8 cellular contexts compared by ENCODE assay signal in the genomic region with DNA sequence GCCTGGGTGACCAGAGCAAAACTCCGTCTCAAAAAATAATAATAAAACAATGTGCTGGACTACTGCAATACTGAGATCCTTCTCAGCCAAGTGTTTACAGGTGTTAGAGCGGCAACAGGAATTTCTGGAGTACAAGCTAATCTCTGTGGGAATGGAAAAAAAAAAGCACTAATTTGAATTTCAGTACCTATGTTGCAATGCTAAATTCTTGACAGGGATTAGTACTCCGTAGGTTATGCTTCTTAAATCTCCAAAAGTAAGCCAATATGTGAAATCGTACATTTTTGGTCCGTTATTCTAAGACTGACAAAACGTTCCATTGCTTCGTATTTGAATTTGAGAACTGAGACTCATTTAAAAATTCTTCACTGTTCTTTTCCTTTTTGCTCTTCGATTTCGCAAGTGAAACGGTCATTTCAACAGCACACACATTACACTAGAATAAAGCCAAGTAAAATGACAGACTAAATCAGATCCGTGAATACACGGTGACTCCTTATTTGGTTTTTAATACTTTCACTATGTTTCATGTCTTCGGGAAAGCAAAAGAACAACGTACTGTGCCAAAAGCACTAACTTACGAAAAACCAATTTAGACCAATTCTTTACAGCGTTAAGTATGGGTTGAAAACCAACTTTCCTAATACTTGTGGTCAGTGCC. TPM values are rescaled to one million over a fixed set of nuclear protein-coding genes. Genes with fewer than 3 reads are reported as not detected.
DNase-seq lines count a peak whose midpoint lies in the region; ATAC-seq and TF ChIP-seq lines count a peak whose summit lies in the region.

No MANE protein-coding gene starts in this region.

- POLR2A ChIA-PET in SK-N-SH (lab: Yijun Ruan, JAX), result interaction anchor here (0.6 to 2.3 kb wide), 3 partner anchors 11 to 98 kb away, joined by 3 to 24 read pairs (median 3); partner anchors contain the start of genes RTN3 and ZFTA

- peaks cover 47% of the 10 kb centered on the region for H3F3A ChIP-seq in SK-N-SH (replicated peaks; ENCODE audit: insufficient read depth)

- WGBS in SK-N-SH (ENCODE audit: low lambda C conversion rate), result 39% methylated on average over 16 of the region's 16 CpGs
- WGBS in ovary, 3 donors, result 2 to 6% (median 4%) methylated on average over 16 of the region's 16 CpGs

- peaks cover 22% of the 10 kb centered on the region for H4K20me1 ChIP-seq in SK-N-SH (ENCODE audit: insufficient read depth)

- peak overlapping the region; percentile 83; the same call in 1 of the 2 replicates for H2AFZ ChIP-seq in SK-N-SH (ENCODE audit: low read depth)

- peaks cover 3% of the 10 kb centered on the region for H3K36me3 Mint-ChIP-seq in endothelial cell (ENCODE audit: low read depth, unreplicated experiment)

- CTCF ChIA-PET in SK-N-SH (lab: Yijun Ruan, JAX), result interaction anchor here (0.6 to 4.2 kb wide), 18 partner anchors 9 to 188 kb away, joined by 3 to 31 read pairs (median 4); partner anchors contain the start of genes RTN3 and ZFTA

- H3K4me3 ChIP-seq in SK-N-SH (ENCODE audit: low read depth in 2 of 2, low read length in 1 of 2) (peak overlapping the region; percentile 59 to 79), ovary (peak overlapping the region; percentile 69)

- no peaks in the 10 kb centered on the region for H3K9me2 ChIP-seq in SK-N-SH

- H3K27ac ChIP-seq in SK-N-SH (ENCODE audit: low read depth in 2 of 2, low read length in 1 of 2) (peak overlapping the region; percentile 74 to 85), ovary (peak overlapping the region; percentile 94)

- H3K4me1 Mint-ChIP-seq in endothelial cell (ENCODE audit: unreplicated experiment), result peaks cover 9% of the 10 kb centered on the region

- H3K4me1 ChIP-seq in SK-N-SH (ENCODE audit: control insufficient read depth in 1 of 2, insufficient read depth in 2 of 2, low read depth in 1 of 2, low read length in 1 of 2), result peaks cover 3 to 36% of the 10 kb centered on the region in 2 experiments
- H3K4me1 ChIP-seq in ovary (ENCODE audit: insufficient read depth), result peaks cover 6% of the 10 kb centered on the region

- TF ChIP-seq POLR2A in ovary (IDR thresholded peaks at IDR 0.05), result no peak
- TF ChIP-seq POLR2A in GM18505 (IDR thresholded peaks at IDR 0.05; ENCODE audit: borderline replicate concordance, extremely low read depth, insufficient read depth, insufficient read length), result no peak

- H3K36me3 ChIP-seq in SK-N-SH (replicated peaks in 1 of 2; ENCODE audit: control insufficient read depth in 1 of 2, insufficient read depth in 2 of 2, low read length in 1 of 2) (peaks cover 0 to 8% of the 10 kb centered on the region in 2 experiments), ovary (no peaks in the 10 kb centered on the region)

- peak overlapping the region; percentile 97 for H3K9ac ChIP-seq in SK-N-SH

- peaks cover 3% of the 10 kb centered on the region for H3K27me3 Mint-ChIP-seq in endothelial cell (ENCODE audit: unreplicated experiment)

- DNase-seq in SK-N-SH, result no peak
- peak; percentile 61 for DNase-seq in RKO (ENCODE audit: low spot score)
- no peak for DNase-seq in endothelial cell (ENCODE audit: low spot score)
- DNase-seq in ovary, result no peak
- no peak for DNase-seq in NCI-H82 (lab: John Stamatoyannopoulos, UW)

- H3K27me3 ChIP-seq in SK-N-SH (ENCODE audit: insufficient read depth) (no peaks in the 10 kb centered on the region), ovary (no peaks in the 10 kb centered on the region)

- H3K27ac Mint-ChIP-seq in endothelial cell (ENCODE audit: unreplicated experiment), result peak overlapping the region; percentile 61

- H3K9me3 ChIP-seq in SK-N-SH (no peaks in the 10 kb centered on the region), ovary (no peaks in the 10 kb centered on the region)

- intact Hi-C loops in ovary (cut with DNase I), result loop anchor here in 1 of 4 donors (5.0 kb wide), 1 partner anchor 267 kb away; the partner anchor contains the start of gene NAA40

- H3K79me2 ChIP-seq in SK-N-SH (ENCODE audit: insufficient read depth), result peaks cover 54% of the 10 kb centered on the region

- TF ChIP-seq CTCF in SK-N-SH (IDR thresholded peaks at IDR 0.05) (no peak), endothelial cell (IDR thresholded peaks at IDR 0.05; ENCODE audit: unreplicated experiment) (no peak), ovary (IDR thresholded peaks at IDR 0.05) (no peak)

- no peak for ATAC-seq in SK-N-SH treated with all-trans-retinoic acid at 6 μM for 48 hours
- no peak for ATAC-seq in GM18505 (IDR thresholded peaks at IDR 0.05; ENCODE audit: unreplicated experiment)
- no peak for ATAC-seq in HG02840 (IDR thresholded peaks at IDR 0.05; ENCODE audit: low FRiP score, unreplicated experiment)

- peak overlapping the region; percentile 90 for H3K4me2 ChIP-seq in SK-N-SH

- H3K9me3 Mint-ChIP-seq in endothelial cell (ENCODE audit: unreplicated experiment), result no peaks in the 10 kb centered on the region

- peak overlapping the region; percentile 85 for H3K4me3 Mint-ChIP-seq in endothelial cell (ENCODE audit: unreplicated experiment)

- TF ChIP-seq RAD21 in SK-N-SH (IDR thresholded peaks at IDR 0.05; ENCODE audit: low read length), result no peak

- no peak for TF ChIP-seq EP300 in SK-N-SH (IDR thresholded peaks at IDR 0.05; ENCODE audit: borderline replicate concordance in 1 of 2, low read depth in 1 of 2, low read length in 1 of 2)
- TF ChIP-seq EP300 in ovary (IDR thresholded peaks at IDR 0.05), result no peak

TF ChIP-seq in SK-N-SH, 30 proteins besides CTCF, POLR2A, EP300 and RAD21:
- TF ChIP-seq TAF1 (IDR thresholded peaks at IDR 0.05; ENCODE audit: borderline replicate concordance, low read depth, low read length), result no peak
- no peak for TF ChIP-seq GATA2 (CRISPR knock-in tag; IDR thresholded peaks at IDR 0.05)
- TF ChIP-seq RFX5 (IDR thresholded peaks at IDR 0.05; ENCODE audit: low read length), result no peak
- TF ChIP-seq POLR2AphosphoS5 (IDR thresholded peaks at IDR 0.05; ENCODE audit: low read depth, low read length), result no peak
- no peak for TF ChIP-seq RCOR1 (IDR thresholded peaks at IDR 0.05; ENCODE audit: low read length)
- TF ChIP-seq JUND (IDR thresholded peaks at IDR 0.05), result no peak
- TF ChIP-seq, protein P1, sequence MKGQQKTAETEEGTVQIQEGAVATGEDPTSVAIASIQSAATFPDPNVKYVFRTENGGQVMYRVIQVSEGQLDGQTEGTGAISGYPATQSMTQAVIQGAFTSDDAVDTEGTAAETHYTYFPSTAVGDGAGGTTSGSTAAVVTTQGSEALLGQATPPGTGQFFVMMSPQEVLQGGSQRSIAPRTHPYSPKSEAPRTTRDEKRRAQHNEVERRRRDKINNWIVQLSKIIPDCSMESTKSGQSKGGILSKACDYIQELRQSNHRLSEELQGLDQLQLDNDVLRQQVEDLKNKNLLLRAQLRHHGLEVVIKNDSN (IDR thresholded peaks at IDR 0.05; ENCODE audit: borderline replicate concordance, low read depth), result no peak
- no peak for TF ChIP-seq NFIC (IDR thresholded peaks at IDR 0.05; ENCODE audit: borderline replicate concordance)
- no peak for TF ChIP-seq FOXJ3 (CRISPR knock-in tag; IDR thresholded peaks at IDR 0.05)

TF ChIP-seq in SK-N-SH treated with all-trans-retinoic acid at 6 μM for 48 hours, 23 proteins besides CTCF, POLR2A, EP300 and RAD21:
- TF ChIP-seq CSRNP3 (CRISPR knock-in tag; IDR thresholded peaks at IDR 0.05), result no peak
- no peak for TF ChIP-seq ZNF565 (CRISPR knock-in tag; conservative IDR thresholded peaks at IDR 0.05; ENCODE audit: low read depth)
- no peak for TF ChIP-seq POU6F1 (CRISPR knock-in tag; IDR thresholded peaks at IDR 0.05; ENCODE audit: borderline replicate concordance, low read depth)
- no peak for TF ChIP-seq ZC3H10 (CRISPR knock-in tag; IDR thresholded peaks at IDR 0.05)

RNA-seq across cellular contexts. Expression of gene ATL3, which starts 1.0 kb away (rescaled TPM):
- 13.1 and 17.8 TPM in 2 replicates for polyA plus RNA-seq in SK-N-SH (2012; rRNA removed)
- polyA plus RNA-seq in SK-N-SH (2012; cell fraction: cytosol; rRNA removed), result 16.4 and 17.8 TPM in 2 replicates
- 10.0 and 12.4 TPM in 2 replicates for polyA plus RNA-seq in SK-N-SH (2012; cell fraction: nucleus; rRNA removed)
- 35.6 TPM for total RNA-seq in endothelial cell (ENCODE audit: unreplicated experiment)
- 10 to 100 TPM; 44.9 to 81.8 (median 55.7) TPM for total RNA-seq in ovary
- polyA plus RNA-seq in ovary, result 10 to 100 TPM; 16.5 to 27.8 TPM

RNA-seq across cellular contexts. Expression of gene RTN3, which starts 11.1 kb away (rescaled TPM):
- polyA plus RNA-seq in SK-N-SH (2012; rRNA removed), result 52.7 and 59.0 TPM in 2 replicates
- 68.0 and 70.9 TPM in 2 replicates for polyA plus RNA-seq in SK-N-SH (2012; cell fraction: cytosol; rRNA removed)
- polyA plus RNA-seq in SK-N-SH (2012; cell fraction: nucleus; rRNA removed), result 23.2 and 32.0 TPM in 2 replicates
- 103 TPM for total RNA-seq in endothelial cell (ENCODE audit: unreplicated experiment)
- 10 to 100 TPM; 53.2 to 82.9 (median 64.1) TPM for total RNA-seq in ovary
- 100 to 1,000 TPM in 1 of 2 donors, 10 to 100 TPM in 1; 49.5 to 142 TPM for polyA plus RNA-seq in ovary

RNA-seq across cellular contexts. Expression of gene PLAAT3, which starts 56.0 kb away (rescaled TPM):
- polyA plus RNA-seq in SK-N-SH (2012; rRNA removed) (39.6 and 44.0 TPM in 2 replicates), ovary (100 to 1,000 TPM in 1 of 2 donors, 10 to 100 TPM in 1; 41.1 to 128 TPM)
- 32.8 and 36.7 TPM in 2 replicates for polyA plus RNA-seq in SK-N-SH (2012; cell fraction: cytosol; rRNA removed)
- polyA plus RNA-seq in SK-N-SH (2012; cell fraction: nucleus; rRNA removed), result 18.0 and 24.4 TPM in 2 replicates
- total RNA-seq in endothelial cell (ENCODE audit: unreplicated experiment) (14.1 TPM), ovary (100 to 1,000 TPM in 5 of 7 donors, 10 to 100 TPM in 2; 52.2 to 147 (median 110) TPM)
